In genomic region chr20:50788045-50788867, GRCh38 we compare ENCODE assay signal across 1 cellular context.
TF ChIP-seq lines count a peak whose summit lies in the region.

No MANE protein-coding gene starts in this region.

TF ChIP-seq in HepG2, 621 proteins besides CTCF, POLR2A, EP300 and RAD21 (continued from another document and continues in another):
- TF ChIP-seq ZBTB20 (CRISPR knock-in tag; IDR thresholded peaks at IDR 0.05; ENCODE audit: borderline replicate concordance, low read depth) (no peak), ZNF577 (CRISPR knock-in tag; IDR thresholded peaks at IDR 0.05; ENCODE audit: borderline replicate concordance, low read depth) (no peak), ZKSCAN5 (CRISPR knock-in tag; IDR thresholded peaks at IDR 0.05) (no peak), STAT5B (CRISPR knock-in tag; IDR thresholded peaks at IDR 0.05) (no peak), ZNF253 (CRISPR knock-in tag; IDR thresholded peaks at IDR 0.05; ENCODE audit: borderline replicate concordance) (no peak), RFXAP (CRISPR knock-in tag; IDR thresholded peaks at IDR 0.05; ENCODE audit: borderline replicate concordance) (no peak), HNRNPK (IDR thresholded peaks at IDR 0.05; ENCODE audit: low read depth, low read length, poor library complexity, severe bottlenecking) (no peak), PHF20 (CRISPR knock-in tag; IDR thresholded peaks at IDR 0.05) (no peak), CENPBD1 (CRISPR knock-in tag; IDR thresholded peaks at IDR 0.05; ENCODE audit: borderline replicate concordance, low read depth) (no peak), MAFK (conservative IDR thresholded peaks at IDR 0.05 in 1 of 2, IDR thresholded peaks at IDR 0.05 in 1 of 2; ENCODE audit: low read length in 2 of 2) (no peak), ZNF709 (CRISPR knock-in tag; IDR thresholded peaks at IDR 0.05) (0 out of 2 replicates have a peak, but pooled peaks have one; percentile 37), ZNF234 (CRISPR knock-in tag; conservative IDR thresholded peaks at IDR 0.05) (no peak), ZNF274 (CRISPR knock-in tag; IDR thresholded peaks at IDR 0.05) (no peak), HIVEP1 (CRISPR knock-in tag; IDR thresholded peaks at IDR 0.05) (no peak), CHCHD3 (CRISPR knock-in tag; IDR thresholded peaks at IDR 0.05) (no peak), ELF3 (CRISPR knock-in tag; IDR thresholded peaks at IDR 0.05) (no peak), ZNF256 (CRISPR knock-in tag; conservative IDR thresholded peaks at IDR 0.05) (no peak), ZNF629 (CRISPR knock-in tag; conservative IDR thresholded peaks at IDR 0.05) (no peak), TRIM22 (IDR thresholded peaks at IDR 0.05) (no peak), ZNF138 (CRISPR knock-in tag; IDR thresholded peaks at IDR 0.05; ENCODE audit: low read depth) (no peak), NPAS2 (CRISPR knock-in tag; IDR thresholded peaks at IDR 0.05; ENCODE audit: borderline replicate concordance) (no peak), BRF2 (CRISPR knock-in tag; IDR thresholded peaks at IDR 0.05) (no peak), MAFF (IDR thresholded peaks at IDR 0.05; ENCODE audit: low read depth, low read length) (no peak), RARG (CRISPR knock-in tag; IDR thresholded peaks at IDR 0.05; ENCODE audit: low read depth) (no peak), ZNF225 (CRISPR knock-in tag; IDR thresholded peaks at IDR 0.05) (no peak), ZBTB25 (CRISPR knock-in tag; IDR thresholded peaks at IDR 0.05) (peak; percentile 34; the same call in 1 of the 2 replicates), HNRNPH1 (optimal IDR thresholded peaks at IDR 0.05; ENCODE audit: low read depth, low read length) (no peak), ZKSCAN8 (CRISPR knock-in tag; IDR thresholded peaks at IDR 0.05; ENCODE audit: borderline replicate concordance) (peak; percentile 79; the same call in 1 of the 2 replicates), MBNL3 (CRISPR knock-in tag; conservative IDR thresholded peaks at IDR 0.05) (no peak), KLF13 (CRISPR knock-in tag; IDR thresholded peaks at IDR 0.05) (no peak), WIZ (CRISPR knock-in tag; IDR thresholded peaks at IDR 0.05) (no peak), HNF4A (CRISPR knock-in tag; IDR thresholded peaks at IDR 0.05) (peak; percentile 83), ZNF329 (CRISPR knock-in tag; IDR thresholded peaks at IDR 0.05; ENCODE audit: low read depth) (no peak), ADNP (CRISPR knock-in tag; IDR thresholded peaks at IDR 0.05) (no peak), CENPX (CRISPR knock-in tag; IDR thresholded peaks at IDR 0.05) (no peak), ZNF431 (CRISPR knock-in tag; IDR thresholded peaks at IDR 0.05; ENCODE audit: borderline replicate concordance, low read depth) (no peak), TSC22D2 (CRISPR knock-in tag; IDR thresholded peaks at IDR 0.05; ENCODE audit: borderline replicate concordance) (no peak), ESRRA (CRISPR knock-in tag; IDR thresholded peaks at IDR 0.05; ENCODE audit: low read depth) (no peak), ZNF224 (CRISPR knock-in tag; IDR thresholded peaks at IDR 0.05) (no peak), FOXK1 (CRISPR knock-in tag; IDR thresholded peaks at IDR 0.05; ENCODE audit: borderline replicate concordance, low read depth) (no peak), SIN3B (IDR thresholded peaks at IDR 0.05; ENCODE audit: low read length) (no peak), STAT6 (CRISPR knock-in tag; IDR thresholded peaks at IDR 0.05; ENCODE audit: borderline replicate concordance) (no peak), LCORL (IDR thresholded peaks at IDR 0.05) (peak; percentile 14; the same call in 1 of the 2 replicates), LCORL (CRISPR knock-in tag; IDR thresholded peaks at IDR 0.05) (no peak), MAFG (CRISPR knock-in tag; IDR thresholded peaks at IDR 0.05) (no peak), ZNF44 (CRISPR knock-in tag; IDR thresholded peaks at IDR 0.05) (no peak; the same call in 1 of the 2 replicates), ZNF275 (CRISPR knock-in tag; IDR thresholded peaks at IDR 0.05; ENCODE audit: borderline replicate concordance) (no peak), PLSCR1 (CRISPR knock-in tag; IDR thresholded peaks at IDR 0.05; ENCODE audit: borderline replicate concordance) (no peak)
- TF ChIP-seq, protein P1, sequence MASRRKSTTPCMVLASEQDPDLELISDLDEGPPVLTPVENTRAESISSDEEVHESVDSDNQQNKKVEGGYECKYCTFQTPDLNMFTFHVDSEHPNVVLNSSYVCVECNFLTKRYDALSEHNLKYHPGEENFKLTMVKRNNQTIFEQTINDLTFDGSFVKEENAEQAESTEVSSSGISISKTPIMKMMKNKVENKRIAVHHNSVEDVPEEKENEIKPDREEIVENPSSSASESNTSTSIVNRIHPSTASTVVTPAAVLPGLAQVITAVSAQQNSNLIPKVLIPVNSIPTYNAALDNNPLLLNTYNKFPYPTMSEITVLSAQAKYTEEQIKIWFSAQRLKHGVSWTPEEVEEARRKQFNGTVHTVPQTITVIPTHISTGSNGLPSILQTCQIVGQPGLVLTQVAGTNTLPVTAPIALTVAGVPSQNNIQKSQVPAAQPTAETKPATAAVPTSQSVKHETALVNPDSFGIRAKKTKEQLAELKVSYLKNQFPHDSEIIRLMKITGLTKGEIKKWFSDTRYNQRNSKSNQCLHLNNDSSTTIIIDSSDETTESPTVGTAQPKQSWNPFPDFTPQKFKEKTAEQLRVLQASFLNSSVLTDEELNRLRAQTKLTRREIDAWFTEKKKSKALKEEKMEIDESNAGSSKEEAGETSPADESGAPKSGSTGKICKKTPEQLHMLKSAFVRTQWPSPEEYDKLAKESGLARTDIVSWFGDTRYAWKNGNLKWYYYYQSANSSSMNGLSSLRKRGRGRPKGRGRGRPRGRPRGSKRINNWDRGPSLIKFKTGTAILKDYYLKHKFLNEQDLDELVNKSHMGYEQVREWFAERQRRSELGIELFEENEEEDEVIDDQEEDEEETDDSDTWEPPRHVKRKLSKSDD (CRISPR knock-in tag; IDR thresholded peaks at IDR 0.05; ENCODE audit: low read depth) = 0 out of 2 replicates have a peak, but pooled peaks have one; percentile 13
- TF ChIP-seq, protein P2, sequence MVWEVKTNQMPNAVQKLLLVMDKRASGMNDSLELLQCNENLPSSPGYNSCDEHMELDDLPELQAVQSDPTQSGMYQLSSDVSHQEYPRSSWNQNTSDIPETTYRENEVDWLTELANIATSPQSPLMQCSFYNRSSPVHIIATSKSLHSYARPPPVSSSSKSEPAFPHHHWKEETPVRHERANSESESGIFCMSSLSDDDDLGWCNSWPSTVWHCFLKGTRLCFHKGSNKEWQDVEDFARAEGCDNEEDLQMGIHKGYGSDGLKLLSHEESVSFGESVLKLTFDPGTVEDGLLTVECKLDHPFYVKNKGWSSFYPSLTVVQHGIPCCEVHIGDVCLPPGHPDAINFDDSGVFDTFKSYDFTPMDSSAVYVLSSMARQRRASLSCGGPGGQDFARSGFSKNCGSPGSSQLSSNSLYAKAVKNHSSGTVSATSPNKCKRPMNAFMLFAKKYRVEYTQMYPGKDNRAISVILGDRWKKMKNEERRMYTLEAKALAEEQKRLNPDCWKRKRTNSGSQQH (CRISPR knock-in tag; IDR thresholded peaks at IDR 0.05; ENCODE audit: low read depth) = no peak
- TF ChIP-seq, protein P3, sequence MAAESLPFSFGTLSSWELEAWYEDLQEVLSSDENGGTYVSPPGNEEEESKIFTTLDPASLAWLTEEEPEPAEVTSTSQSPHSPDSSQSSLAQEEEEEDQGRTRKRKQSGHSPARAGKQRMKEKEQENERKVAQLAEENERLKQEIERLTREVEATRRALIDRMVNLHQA (CRISPR knock-in tag; IDR thresholded peaks at IDR 0.05) = no peak
- TF ChIP-seq, protein P4, sequence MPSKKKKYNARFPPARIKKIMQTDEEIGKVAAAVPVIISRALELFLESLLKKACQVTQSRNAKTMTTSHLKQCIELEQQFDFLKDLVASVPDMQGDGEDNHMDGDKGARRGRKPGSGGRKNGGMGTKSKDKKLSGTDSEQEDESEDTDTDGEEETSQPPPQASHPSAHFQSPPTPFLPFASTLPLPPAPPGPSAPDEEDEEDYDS (CRISPR knock-in tag; IDR thresholded peaks at IDR 0.05) = peak; percentile 27; the same call in 1 of the 2 replicates
- TF ChIP-seq, protein P5, sequence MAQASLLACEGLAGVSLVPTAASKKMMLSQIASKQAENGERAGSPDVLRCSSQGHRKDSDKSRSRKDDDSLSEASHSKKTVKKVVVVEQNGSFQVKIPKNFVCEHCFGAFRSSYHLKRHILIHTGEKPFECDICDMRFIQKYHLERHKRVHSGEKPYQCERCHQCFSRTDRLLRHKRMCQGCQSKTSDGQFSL (CRISPR knock-in tag; IDR thresholded peaks at IDR 0.05) = no peak
- TF ChIP-seq, protein P6, sequence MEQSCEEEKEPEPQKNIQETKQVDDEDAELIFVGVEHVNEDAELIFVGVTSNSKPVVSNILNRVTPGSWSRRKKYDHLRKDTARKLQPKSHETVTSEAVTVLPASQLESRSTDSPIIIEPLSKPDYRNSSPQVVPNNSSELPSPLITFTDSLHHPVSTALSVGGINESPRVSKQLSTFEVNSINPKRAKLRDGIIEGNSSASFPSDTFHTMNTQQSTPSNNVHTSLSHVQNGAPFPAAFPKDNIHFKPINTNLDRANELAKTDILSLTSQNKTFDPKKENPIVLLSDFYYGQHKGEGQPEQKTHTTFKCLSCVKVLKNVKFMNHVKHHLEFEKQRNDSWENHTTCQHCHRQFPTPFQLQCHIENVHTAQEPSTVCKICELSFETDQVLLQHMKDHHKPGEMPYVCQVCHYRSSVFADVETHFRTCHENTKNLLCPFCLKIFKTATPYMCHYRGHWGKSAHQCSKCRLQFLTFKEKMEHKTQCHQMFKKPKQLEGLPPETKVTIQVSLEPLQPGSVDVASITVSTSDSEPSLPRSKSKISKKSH (CRISPR knock-in tag; IDR thresholded peaks at IDR 0.05; ENCODE audit: borderline replicate concordance) = no peak
